ENCODE assay signal across 8 cellular contexts in the genomic region with DNA sequence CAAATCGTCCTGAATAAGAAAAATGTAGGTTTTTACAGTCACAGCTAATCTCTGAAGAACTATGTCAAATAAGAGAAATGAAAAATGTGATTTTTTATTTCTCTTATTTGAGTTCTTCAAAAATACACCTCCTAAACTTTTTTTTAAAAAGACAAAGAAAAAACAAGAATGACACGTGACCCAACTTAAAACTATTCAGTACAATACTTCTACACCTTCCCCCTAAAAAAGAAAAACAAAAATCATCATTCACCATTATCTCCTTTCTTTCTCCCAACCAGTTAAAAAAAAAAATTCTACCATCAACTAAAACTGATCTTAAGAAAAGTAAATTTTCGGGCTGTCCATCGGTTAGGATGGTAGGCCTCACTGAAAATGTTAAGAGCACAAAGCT. TPM values are rescaled to one million over a fixed set of nuclear protein-coding genes. Genes with fewer than 3 reads are reported as not detected.
DNase-seq lines count a peak whose midpoint lies in the region; ATAC-seq and FAIRE-seq lines count a peak whose summit lies in the region.

No MANE protein-coding gene starts in this region.

- peak overlapping the region; percentile 99 for H3K4me3 Mint-ChIP-seq in activated CD4-positive, alpha-beta memory T cell treated with anti-CD3 and anti-CD28 coated beads for 36 hours

- no peak for ATAC-seq in right cardiac atrium
- no peak for ATAC-seq in HG02759 (IDR thresholded peaks at IDR 0.05; ENCODE audit: unreplicated experiment)

- H3K9me3 Mint-ChIP-seq in activated CD4-positive, alpha-beta memory T cell treated with anti-CD3 and anti-CD28 coated beads for 36 hours: no peaks in the 10 kb centered on the region

- H3K36me3 Mint-ChIP-seq in activated CD4-positive, alpha-beta memory T cell treated with anti-CD3 and anti-CD28 coated beads for 36 hours: peaks cover 34% of the 10 kb centered on the region

- peak overlapping the region; percentile 83; the same call in 1 of the 2 replicates for H3K4me3 ChIP-seq in H7 (ENCODE audit: insufficient read depth, low read depth, low read length)
- peak overlapping the region; percentile 99 for H3K4me3 ChIP-seq in right cardiac atrium (ENCODE audit: low read length)
- H3K4me3 ChIP-seq in small intestine (ENCODE audit: low read depth in 1 of 2, low read length in 2 of 2): peak overlapping the region; percentile 93 to 96

- H3K36me3 ChIP-seq in H7 (replicated peaks; ENCODE audit: control insufficient read depth, insufficient read depth, low read length) (no peaks in the 10 kb centered on the region), small intestine (ENCODE audit: control insufficient read depth in 2 of 2, insufficient read depth in 2 of 2, low read length in 2 of 2) (no peaks in the 10 kb centered on the region)

- H3K27me3 ChIP-seq in H7 (ENCODE audit: control insufficient read depth, insufficient read depth, low read length) (peaks cover 3% of the 10 kb centered on the region; the same call in 1 of the 2 replicates), right cardiac atrium (ENCODE audit: control insufficient read depth, insufficient read depth) (no peaks in the 10 kb centered on the region), small intestine (ENCODE audit: control insufficient read depth in 2 of 2, insufficient read depth in 2 of 2, low read length in 2 of 2) (no peaks in the 10 kb centered on the region)

- intact Hi-C loops in activated CD4-positive, alpha-beta memory T cell treated with anti-CD3 and anti-CD28 coated beads for 36 hours (cut with micrococcal nuclease): loop anchor here (1.0 to 5.0 kb wide), 7 partner anchors 28 to 1935 kb away; no protein-coding TSS in a partner anchor
- intact Hi-C loops in right cardiac atrium (cut with DNase I): loop anchor here in 1 of 4 donors (5.0 kb wide), 2 partner anchors 35 to 55 kb away; partner anchors contain the start of gene UBLCP1

- H3K4me1 ChIP-seq in right cardiac atrium (ENCODE audit: control insufficient read depth, insufficient read depth, low read length) (no peaks in the 10 kb centered on the region), small intestine (ENCODE audit: control insufficient read depth in 2 of 2, insufficient read depth in 1 of 2, low read depth in 1 of 2, low read length in 1 of 2) (peaks cover 3 to 4% of the 10 kb centered on the region in 2 donors)

- H3K27ac ChIP-seq in right cardiac atrium (ENCODE audit: low read length) (peak overlapping the region; percentile 97), small intestine (ENCODE audit: low read depth in 1 of 2, low read length in 1 of 2) (peak overlapping the region; percentile 76 to 97)

- H3K4me1 Mint-ChIP-seq in activated CD4-positive, alpha-beta memory T cell treated with anti-CD3 and anti-CD28 coated beads for 36 hours (ENCODE audit: low read depth): peaks cover 46% of the 10 kb centered on the region

- POLR2A ChIA-PET in activated CD4-positive, alpha-beta memory T cell treated with anti-CD3 and anti-CD28 coated beads for 36 hours (lab: Charles Lee): interaction anchor here (0.6 to 3.4 kb wide), 16 partner anchors 9 to 1961 kb away, joined by 3 to 28 read pairs (median 4); partner anchors contain the start of gene UBLCP1

- 7% methylated on average over 4 of the region's 4 CpGs for WGBS in right cardiac atrium
- WGBS in small intestine, 3 donors: 33 to 78% (median 50%) methylated on average over 4 of the region's 4 CpGs

- H3K27me3 Mint-ChIP-seq in activated CD4-positive, alpha-beta memory T cell treated with anti-CD3 and anti-CD28 coated beads for 36 hours: no peaks in the 10 kb centered on the region

- DNase-seq in H7 (no peak), right cardiac atrium (no peak), small intestine (no peak), T-helper 9 cell (no peak), dedifferentiated amniotic fluid mesenchymal stem cell (ENCODE audit: extremely low spot score) (no peak), COLO668 (lab: John Stamatoyannopoulos, UW; ENCODE audit: unreplicated experiment) (no peak)
- no peak for DNase-seq in activated CD4-positive, alpha-beta memory T cell treated with anti-CD3 and anti-CD28 coated beads for 36 hours

- CTCF ChIA-PET in activated CD4-positive, alpha-beta memory T cell treated with anti-CD3 and anti-CD28 coated beads for 36 hours (lab: Charles Lee): interaction anchor here (0.6 to 3.8 kb wide), 10 partner anchors 8 to 1346 kb away, joined by 3 to 34 read pairs (median 4); no protein-coding TSS in a partner anchor

- no peak for FAIRE-seq in small intestine (lab: Jason Lieb, UNC)

- H3K9me3 ChIP-seq in right cardiac atrium (ENCODE audit: control insufficient read depth, low read length) (no peaks in the 10 kb centered on the region), small intestine (ENCODE audit: control insufficient read depth, low read depth) (no peaks in the 10 kb centered on the region)

- peak overlapping the region; percentile 100 for H3K27ac Mint-ChIP-seq in activated CD4-positive, alpha-beta memory T cell treated with anti-CD3 and anti-CD28 coated beads for 36 hours

RNA-seq across cellular contexts. Expression of gene RNF145, which starts 2.1 kb away (rescaled TPM):
- 22.4 and 23.9 TPM in 2 replicates for total RNA-seq in H7 (2014; rRNA removed; shearing (Covaris generic))
- total RNA-seq in activated CD4-positive, alpha-beta memory T cell treated with anti-CD3 and anti-CD28 coated beads for 36 hours: 10 to 100 TPM; 91.4 to 92.6 TPM
- total RNA-seq in right cardiac atrium: 10 to 100 TPM; 26.3 to 31.9 (median 28.0) TPM
- polyA plus RNA-seq in right cardiac atrium (16.4 TPM), small intestine (10 to 100 TPM in 2 of 3 donors, 1 to 10 TPM in 1; 6.5 to 29.8 (median 16.5) TPM)

RNA-seq across cellular contexts. Expression of gene UBLCP1, which starts 55.9 kb away (rescaled TPM):
- 29.9 and 36.0 TPM in 2 replicates for total RNA-seq in H7 (2014; rRNA removed; shearing (Covaris generic))
- 10 to 100 TPM; 32.9 to 34.4 TPM for total RNA-seq in activated CD4-positive, alpha-beta memory T cell treated with anti-CD3 and anti-CD28 coated beads for 36 hours
- 10 to 100 TPM; 14.9 to 19.9 (median 17.1) TPM for total RNA-seq in right cardiac atrium
- polyA plus RNA-seq in right cardiac atrium (14.9 TPM), small intestine (10 to 100 TPM; 13.0 to 18.5 (median 13.5) TPM)
